ENCODE assay signal across 8 cellular contexts in the genomic region with DNA sequence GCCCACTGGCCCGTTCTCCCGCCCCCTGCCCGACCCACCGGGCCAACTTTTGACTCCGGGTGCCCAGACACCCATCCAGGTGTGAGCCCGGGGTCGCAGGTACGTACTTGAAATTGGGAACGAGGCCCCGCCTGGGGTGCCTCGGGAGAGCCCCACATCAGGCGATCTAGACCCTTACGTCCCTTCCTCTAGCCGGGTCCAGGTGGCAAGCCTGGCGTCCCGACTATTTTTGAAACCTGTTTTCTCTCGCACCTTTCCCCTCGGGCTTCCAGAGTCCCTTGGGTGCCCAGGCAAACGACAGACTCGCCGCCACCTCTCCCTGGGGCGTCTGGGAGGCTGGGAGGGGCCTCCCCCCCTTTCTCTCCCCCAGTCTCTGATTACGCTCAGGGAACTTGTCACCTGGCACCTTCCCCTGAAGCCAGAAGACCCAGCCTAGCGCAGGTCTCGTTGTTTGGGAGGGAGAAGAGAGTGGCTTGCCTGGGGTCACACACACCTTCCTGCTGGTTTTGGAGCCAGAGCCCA. TPM values are rescaled to one million over a fixed set of nuclear protein-coding genes. Genes with fewer than 3 reads are reported as not detected.
DNase-seq lines count a peak whose midpoint lies in the region; ATAC-seq and TF ChIP-seq lines count a peak whose summit lies in the region.

No MANE protein-coding gene starts in this region.

- H3K4me3 Mint-ChIP-seq in progenitor cell of endocrine pancreas (ENCODE audit: low read depth) = peak overlapping the region; percentile 68

- peak overlapping the region; percentile 82 for H3K4me3 ChIP-seq in GM12865 (ENCODE audit: low read depth, low read length)
- H3K4me3 ChIP-seq in Peyer's patch = peak overlapping the region; percentile 87 to 93 (median 90)
- H3K4me3 ChIP-seq in epithelial cell of proximal tubule (ENCODE audit: low read depth, low read length) = peak overlapping the region; percentile 82

- H3K36me3 ChIP-seq in Peyer's patch = no peaks in the 10 kb centered on the region

- H3K27me3 ChIP-seq in Peyer's patch = no peaks in the 10 kb centered on the region

- H3K27ac Mint-ChIP-seq in progenitor cell of endocrine pancreas = no peak overlapping the region

- peaks cover 6% of the 10 kb centered on the region for H3K4me1 Mint-ChIP-seq in progenitor cell of endocrine pancreas (ENCODE audit: low read depth)

- no peaks in the 10 kb centered on the region for H3K9me3 Mint-ChIP-seq in progenitor cell of endocrine pancreas (ENCODE audit: low read depth)

- ATAC-seq in HG03097 (IDR thresholded peaks at IDR 0.05; ENCODE audit: low FRiP score, unreplicated experiment) = no peak

- no peak for TF ChIP-seq POLR2A in Peyer's patch (IDR thresholded peaks at IDR 0.05)

- H3K36me3 Mint-ChIP-seq in progenitor cell of endocrine pancreas (ENCODE audit: insufficient read depth) = no peaks in the 10 kb centered on the region

- peaks cover 3% of the 10 kb centered on the region for H3K27me3 Mint-ChIP-seq in progenitor cell of endocrine pancreas

- H3K27ac ChIP-seq in Peyer's patch = peak overlapping the region; percentile 82 to 89 (median 85)

- TF ChIP-seq CTCF in GM12865 (IDR thresholded peaks at IDR 0.05; ENCODE audit: insufficient read depth, low read depth, low read length, missing control alignments) (no peak), Peyer's patch (IDR thresholded peaks at IDR 0.05) (no peak), epithelial cell of proximal tubule (conservative IDR thresholded peaks at IDR 0.05; ENCODE audit: low read depth, low read length) (no peak), progenitor cell of endocrine pancreas (IDR thresholded peaks at IDR 0.05; ENCODE audit: unreplicated experiment) (no peak)

- peaks cover 6 to 38% (median 14%) of the 10 kb centered on the region in 4 donors for H3K4me1 ChIP-seq in Peyer's patch

- DNase-seq in GM12865 (ENCODE audit: low read depth) (no peak), Peyer's patch (no peak), epithelial cell of proximal tubule (ENCODE audit: low read depth) (no peak), progenitor cell of endocrine pancreas (ENCODE audit: low spot score, unreplicated experiment) (no peak), cerebellum (ENCODE audit: low spot score) (no peak), NCI-H510A treated with DMSO at 0.1 percent for 48 hours (lab: John Stamatoyannopoulos, UW) (no peak), MV-4-11 (lab: John Stamatoyannopoulos, UW) (no peak)

- no peaks in the 10 kb centered on the region for H3K9me3 ChIP-seq in Peyer's patch

RNA-seq across cellular contexts. Expression of a gene that starts 0.9 kb away (rescaled TPM):
- 10 to 100 TPM; 20.1 to 24.5 (median 22.7) TPM for total RNA-seq in Peyer's patch
- total RNA-seq in epithelial cell of proximal tubule = 6.1 and 14.0 TPM in 2 replicates
- 12.7 and 13.3 TPM in 2 replicates for total RNA-seq in progenitor cell of endocrine pancreas
- 3.1 TPM for total RNA-seq in cerebellum
